8 cellular contexts compared by ENCODE assay signal in the genomic region with DNA sequence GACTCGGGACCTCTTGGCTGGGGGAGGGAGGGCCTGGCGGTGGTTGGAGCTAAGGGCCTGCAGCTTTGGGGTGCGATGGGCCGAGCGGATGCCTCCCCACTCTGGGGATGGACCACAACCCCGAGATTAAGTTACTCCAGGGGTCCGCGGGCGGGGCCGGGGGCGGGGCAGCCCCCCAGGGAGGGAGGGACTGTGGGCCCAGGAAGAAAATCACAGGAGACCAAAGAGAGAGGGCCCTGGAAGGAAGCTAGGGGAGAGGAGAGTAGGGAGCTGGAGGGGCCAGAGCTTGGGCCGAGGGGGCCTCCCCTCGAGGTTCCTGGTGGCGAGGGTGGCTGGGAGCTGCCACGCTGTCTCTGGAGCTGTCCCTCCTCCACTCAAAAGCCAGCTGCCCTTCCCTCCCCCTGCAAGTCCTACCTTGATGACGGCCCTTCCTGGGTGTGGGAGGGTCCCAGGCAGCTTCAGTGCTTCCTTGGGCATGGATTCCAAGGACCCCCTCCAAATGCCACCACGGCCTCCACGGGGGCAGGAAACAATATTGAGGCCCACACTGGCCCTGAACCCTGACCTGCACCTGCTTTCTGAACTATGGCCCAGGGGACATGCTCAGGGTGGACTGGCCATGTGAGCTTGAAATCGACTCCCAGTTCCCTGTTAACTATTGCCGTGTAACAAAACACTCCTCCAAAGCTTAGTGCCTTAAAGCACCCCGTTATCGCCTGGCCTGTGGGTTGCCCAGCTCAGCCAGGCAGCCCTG. TPM values are rescaled to one million over a fixed set of nuclear protein-coding genes. Genes with fewer than 3 reads are reported as not detected.
DNase-seq lines count a peak whose midpoint lies in the region; ATAC-seq and TF ChIP-seq lines count a peak whose summit lies in the region.

No MANE protein-coding gene starts in this region.

- TF ChIP-seq POLR2A in testis (IDR thresholded peaks at IDR 0.05) = no peak

- no peaks in the 10 kb centered on the region for H3K4me1 Mint-ChIP-seq in activated T-cell treated with anti-CD3 and anti-CD28 coated beads, Interleukin-2, amount 50 U/mL, for 72 hours (ENCODE audit: low read depth)
- peaks cover 3% of the 10 kb centered on the region; the same call in 1 of the 2 replicates for H3K4me1 Mint-ChIP-seq in WTC11

- H3K36me3 ChIP-seq in iPS-15b (ENCODE audit: control insufficient read depth, insufficient read depth, low read length) = peaks cover 5% of the 10 kb centered on the region
- H3K36me3 ChIP-seq in testis (ENCODE audit: low read depth, missing control alignments) = no peaks in the 10 kb centered on the region
- no peaks in the 10 kb centered on the region for H3K36me3 ChIP-seq in Karpas-422 (ENCODE audit: insufficient read depth, low read length)

- peak overlapping the region; percentile 45 to 61 for H3K4me3 Mint-ChIP-seq in activated T-cell treated with anti-CD3 and anti-CD28 coated beads, Interleukin-2, amount 50 U/mL, for 72 hours
- H3K4me3 Mint-ChIP-seq in WTC11 = peak overlapping the region; percentile 49

- H3K9ac ChIP-seq in iPS-15b (ENCODE audit: low read depth, low read length) = no peak overlapping the region
- H3K9ac ChIP-seq in Karpas-422 (ENCODE audit: low read length) = no peak overlapping the region

- DNase-seq in activated T-cell treated with anti-CD3 and anti-CD28 coated beads, Interleukin-2, amount 50 U/mL, for 72 hours = no peak
- no peak for DNase-seq in activated T-cell treated with anti-CD3 and anti-CD28 coated beads, Interleukin-2, amount 50 U/mL, for 48 hours
- DNase-seq in WTC11 (ENCODE audit: low spot score) (no peak), testis (no peak), Karpas-422 (no peak), H4 (ENCODE audit: low spot score) (no peak)

- H2AFZ ChIP-seq in Karpas-422 (ENCODE audit: low read length) = no peak overlapping the region

- H3K27me3 Mint-ChIP-seq in activated T-cell treated with anti-CD3 and anti-CD28 coated beads, Interleukin-2, amount 50 U/mL, for 72 hours (ENCODE audit: low read depth) = no peaks in the 10 kb centered on the region
- H3K27me3 Mint-ChIP-seq in WTC11 (ENCODE audit: low read depth) = peaks cover 24% of the 10 kb centered on the region

- peaks cover 10% of the 10 kb centered on the region for H3K27me3 ChIP-seq in iPS-15b (ENCODE audit: control insufficient read depth, insufficient read depth, low read length)
- no peaks in the 10 kb centered on the region for H3K27me3 ChIP-seq in testis
- no peaks in the 10 kb centered on the region for H3K27me3 ChIP-seq in Karpas-422 (ENCODE audit: low read length)

- H3K27ac Mint-ChIP-seq in activated T-cell treated with anti-CD3 and anti-CD28 coated beads, Interleukin-2, amount 50 U/mL, for 72 hours = no peak overlapping the region
- H3K27ac Mint-ChIP-seq in WTC11 = no peak overlapping the region

- H3K4me2 ChIP-seq in Karpas-422 (ENCODE audit: low read depth, low read length, poor library complexity, severe bottlenecking) = no peak overlapping the region

- POLR2A ChIA-PET in WTC11 (lab: Charles Lee) = interaction anchor here (0.9 to 1.3 kb wide), 2 partner anchors 95 to 120 kb away, joined by 3 to 4 read pairs; no protein-coding TSS in a partner anchor

- CTCF ChIA-PET in WTC11 (lab: Charles Lee) = interaction anchor here (0.7 to 8.3 kb wide), 19 partner anchors 7 to 308 kb away, joined by 3 to 107 read pairs (median 6); partner anchors contain the start of genes BRF1, BTBD6 and JAG2

- H3K27ac ChIP-seq in testis = no peak overlapping the region
- no peak overlapping the region for H3K27ac ChIP-seq in Karpas-422 (ENCODE audit: low read length)

- H3K4me1 ChIP-seq in iPS-15b (ENCODE audit: control insufficient read depth, insufficient read depth, low read length) (peaks cover 3% of the 10 kb centered on the region), testis (peaks cover 5% of the 10 kb centered on the region), Karpas-422 (ENCODE audit: low read length) (peaks cover 5% of the 10 kb centered on the region)

- H4K20me1 ChIP-seq in Karpas-422 (ENCODE audit: insufficient read depth, low read depth, low read length) = peaks cover 17% of the 10 kb centered on the region

- ATAC-seq in activated T-cell treated with anti-CD3 and anti-CD28 coated beads, Interleukin-2, amount 50 U/mL, for 72 hours (replicated peaks in 1 of 2) = no peak
- ATAC-seq in WTC11 (peak; percentile 44), HG03025 (IDR thresholded peaks at IDR 0.05; ENCODE audit: low FRiP score, unreplicated experiment) (no peak)

- H3K9me2 ChIP-seq in Karpas-422 (replicated peaks; ENCODE audit: insufficient read depth, low read length) = no peaks in the 10 kb centered on the region

- peak overlapping the region; percentile 22 for H3K4me3 ChIP-seq in iPS-15b (ENCODE audit: low read depth, low read length)
- H3K4me3 ChIP-seq in testis = peak overlapping the region; percentile 41 to 55
- no peak overlapping the region for H3K4me3 ChIP-seq in Karpas-422 (ENCODE audit: low read length)

- H3K9me3 Mint-ChIP-seq in activated T-cell treated with anti-CD3 and anti-CD28 coated beads, Interleukin-2, amount 50 U/mL, for 72 hours = no peaks in the 10 kb centered on the region
- H3K9me3 Mint-ChIP-seq in WTC11 = no peaks in the 10 kb centered on the region

- intact Hi-C loops in testis (cut with DNase I; ENCODE audit: low total_unique reads) = no loop called here

- WGBS in testis, 2 donors = 48 to 50% methylated on average over 12 to 22 of the region's 22 CpGs

- H3K79me2 ChIP-seq in Karpas-422 (ENCODE audit: low read length) = no peaks in the 10 kb centered on the region

- H3K36me3 Mint-ChIP-seq in activated T-cell treated with anti-CD3 and anti-CD28 coated beads, Interleukin-2, amount 50 U/mL, for 72 hours (ENCODE audit: insufficient read depth in 2 of 2) = no peaks in the 10 kb centered on the region
- H3K36me3 Mint-ChIP-seq in WTC11 = no peaks in the 10 kb centered on the region

- H3K9me3 ChIP-seq in iPS-15b (ENCODE audit: control insufficient read depth, insufficient read depth, low read length) (no peaks in the 10 kb centered on the region), testis (no peaks in the 10 kb centered on the region), Karpas-422 (ENCODE audit: low read length) (no peaks in the 10 kb centered on the region)

- TF ChIP-seq CTCF in WTC11 (IDR thresholded peaks at IDR 0.05) (no peak), testis (IDR thresholded peaks at IDR 0.05) (no peak)

TF ChIP-seq in WTC11, 78 proteins besides CTCF, POLR2A, EP300 and RAD21:
- TF ChIP-seq, protein P1, sequence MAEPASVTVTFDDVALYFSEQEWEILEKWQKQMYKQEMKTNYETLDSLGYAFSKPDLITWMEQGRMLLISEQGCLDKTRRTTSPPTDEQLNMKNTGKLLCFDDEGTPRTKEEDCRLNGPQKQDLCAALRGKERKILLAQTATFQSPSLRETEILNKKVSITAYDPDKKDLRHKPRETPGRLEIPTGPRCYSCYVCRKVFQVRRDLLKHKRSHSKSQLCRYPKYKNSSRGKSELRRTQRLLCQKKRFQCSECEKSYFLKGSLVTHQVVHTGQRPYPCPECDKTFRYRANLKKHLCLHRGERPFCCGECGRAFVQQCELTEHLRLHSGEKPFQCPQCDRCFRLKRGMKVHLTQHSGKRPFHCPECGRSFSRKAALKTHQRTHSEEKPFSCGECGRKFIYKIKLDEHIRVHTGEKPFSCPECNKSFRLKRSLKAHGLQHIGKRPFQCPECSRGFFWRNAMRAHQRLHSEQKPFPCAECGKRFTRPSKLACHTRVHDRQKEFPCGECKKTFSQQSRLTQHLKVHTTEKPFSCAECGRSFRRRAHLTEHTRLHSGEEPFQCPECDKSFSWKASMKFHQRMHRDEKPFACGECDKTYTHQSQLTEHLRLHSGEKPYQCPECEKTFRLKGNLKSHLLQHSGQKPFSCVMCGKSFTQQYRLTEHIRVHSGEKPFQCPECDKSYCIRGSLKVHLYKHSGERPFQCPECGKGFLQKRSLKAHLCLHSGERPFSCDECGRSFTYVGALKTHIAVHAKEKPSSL (CRISPR knock-in tag; conservative IDR thresholded peaks at IDR 0.05) = no peak
- TF ChIP-seq ZNF138 (CRISPR knock-in tag; conservative IDR thresholded peaks at IDR 0.05) (no peak), ERG (CRISPR knock-in tag; IDR thresholded peaks at IDR 0.05) (no peak), TEAD1 (CRISPR knock-in tag; IDR thresholded peaks at IDR 0.05) (no peak), GRHL2 (CRISPR knock-in tag; IDR thresholded peaks at IDR 0.05; ENCODE audit: insufficient replicate concordance, severe bottlenecking) (no peak)

RNA-seq across cellular contexts. Expression of gene NUDT14, which starts 0.6 kb away (rescaled TPM):
- total RNA-seq in activated T-cell treated with anti-CD3 and anti-CD28 coated beads, Interleukin-2, amount 50 U/mL, for 72 hours = 10 to 100 TPM; 13.3 to 18.2 TPM
- total RNA-seq in WTC11 (2021) (35.4 to 56.2 TPM (median 51.3 TPM) in 3 replicates), testis (10 to 100 TPM; 22.0 to 40.0 TPM)
- 28.1 TPM for polyA plus RNA-seq in testis (ENCODE audit: insufficient read depth, low read depth, low replicate concordance)
- total RNA-seq in Karpas-422 (2014; rRNA removed; shearing (Covaris generic); ENCODE audit: low replicate concordance) = 20.6 and 30.1 TPM in 2 replicates
- 18.0 and 19.8 TPM in 2 replicates for total RNA-seq in H4 (2014; rRNA removed; shearing (Covaris generic))

RNA-seq across cellular contexts. Expression of gene JAG2, which starts 13.1 kb away (rescaled TPM):
- 1 to 10 TPM; 3.1 to 5.4 TPM for total RNA-seq in activated T-cell treated with anti-CD3 and anti-CD28 coated beads, Interleukin-2, amount 50 U/mL, for 72 hours
- 10.6 to 12.2 TPM (median 11.8 TPM) in 3 replicates for total RNA-seq in WTC11 (2021)
- total RNA-seq in testis = 10 to 100 TPM; 20.4 to 21.3 TPM
- polyA plus RNA-seq in testis (ENCODE audit: insufficient read depth, low read depth, low replicate concordance) = 12.9 TPM
- total RNA-seq in Karpas-422 (2014; rRNA removed; shearing (Covaris generic); ENCODE audit: low replicate concordance) = 0.29 TPM in 1 of 2 replicates, not detected in the other
- total RNA-seq in H4 (2014; rRNA removed; shearing (Covaris generic)) = 0.48 TPM in 1 of 2 replicates, not detected in the other
